ENCODE assay signal across 17 cellular contexts in genomic region chr3:34213481-34213880, GRCh38.
A peak's percentile ranks its signal among the peaks of the same experiment; 100 is the strongest.
DNase-seq lines count a peak whose midpoint lies in the region; ATAC-seq and TF ChIP-seq lines count a peak whose summit lies in the region.
"Had no signal": no experiment of that assay in that cellular context is flagged by ENCODE, and none has a peak within 500 bp of the region (broad histone marks: within the 10 kb centered on the region; RNA-seq: fewer than 3 reads in every experiment).

No MANE protein-coding gene starts in this region.

- H3K36me3 ChIP-seq in hepatocyte (replicated peaks; ENCODE audit: insufficient read depth, low read depth) (no peaks in the 10 kb centered on the region), thoracic aorta (no peaks in the 10 kb centered on the region)

- H2AFZ ChIP-seq in hepatocyte: no peak overlapping the region
- H2AFZ ChIP-seq: parathyroid adenoma had no signal

- no peaks in the 10 kb centered on the region for H3K9me2 ChIP-seq in hepatocyte (replicated peaks; ENCODE audit: insufficient read depth)

- no peak overlapping the region for H3K4me2 ChIP-seq in hepatocyte

- H3K27me3 ChIP-seq in hepatocyte (no peaks in the 10 kb centered on the region), thoracic aorta (replicated peaks; ENCODE audit: insufficient read depth) (no peaks in the 10 kb centered on the region)

- H3K9me3 ChIP-seq in hepatocyte (ENCODE audit: low read depth) (no peaks in the 10 kb centered on the region), thoracic aorta (no peaks in the 10 kb centered on the region)

- H4K20me1 ChIP-seq in hepatocyte (ENCODE audit: insufficient read depth, poor library complexity, severe bottlenecking): no peaks in the 10 kb centered on the region

- DNase-seq in NCI-H510A treated with DMSO at 0.1 percent for 48 hours (lab: John Stamatoyannopoulos, UW) (peak; percentile 28), NCI-H510A (lab: John Stamatoyannopoulos, UW) (no peak), NCI-H748 treated with DMSO at 0.1 percent for 48 hours (lab: John Stamatoyannopoulos, UW) (peak; percentile 57), hepatocyte (ENCODE audit: low spot score) (peak; percentile 46), thoracic aorta (ENCODE audit: low spot score) (no peak), NCI-H128 (lab: John Stamatoyannopoulos, UW; ENCODE audit: unreplicated experiment) (no peak), LoVo (ENCODE audit: low spot score) (no peak)
- DNase-seq: activated CD4-positive, alpha-beta T cell treated with anti-CD3 and anti-CD28 coated beads, Interleukin-2, amount 50 U/mL, for 48 hours; activated T-cell treated with anti-CD3 and anti-CD28 coated beads, Interleukin-2, amount 50 U/mL, for 24 hours; DMS53; endodermal cell had no signal

- H3K27ac ChIP-seq in hepatocyte (no peak overlapping the region), thoracic aorta (peak overlapping the region; percentile 70 to 74)
- H3K27ac ChIP-seq: C4-2B, parathyroid adenoma had no signal

- no peak for ATAC-seq in thoracic aorta (ENCODE audit: insufficient number of reproducible peaks, low FRiP score, low read depth)
- no peak for ATAC-seq in SK-N-SH treated with all-trans-retinoic acid at 6 μM for 48 hours
- ATAC-seq: HepG2; Panc1; stimulated activated memory B cell treated with anti-CD40 and anti-IgM and Interleukin-4, amounts not matched to agents 10 μg/mL and 1 μg/mL and 100 μg/mL, for 72 hours had no signal

- 38% methylated on average over 4 of the region's 4 CpGs for WGBS in hepatocyte (ENCODE audit: low lambda C conversion rate, missing lambda C conversion rate)

- H3K79me2 ChIP-seq in hepatocyte: no peaks in the 10 kb centered on the region
- H3K79me2 ChIP-seq: parathyroid adenoma had no signal

- TF ChIP-seq CTCF in hepatocyte (IDR thresholded peaks at IDR 0.05; ENCODE audit: poor library complexity) (no peak), thoracic aorta (IDR thresholded peaks at IDR 0.05) (no peak)

- H3K4me1 ChIP-seq in hepatocyte (ENCODE audit: insufficient read depth) (no peaks in the 10 kb centered on the region), thoracic aorta (ENCODE audit: control insufficient read depth in 1 of 2, low read depth in 2 of 2) (peaks cover 20 to 42% of the 10 kb centered on the region in 2 donors)
- H3K4me1 ChIP-seq: parathyroid adenoma had no signal

- H3K4me3 ChIP-seq in hepatocyte (no peak overlapping the region), thoracic aorta (no peak overlapping the region)

TF ChIP-seq in SK-N-SH treated with all-trans-retinoic acid at 6 μM for 48 hours, 23 proteins besides CTCF, POLR2A, EP300 and RAD21:
- TF ChIP-seq POU6F1 (CRISPR knock-in tag; IDR thresholded peaks at IDR 0.05; ENCODE audit: borderline replicate concordance, low read depth): no peak
- no peak for TF ChIP-seq ISL1 (CRISPR knock-in tag; IDR thresholded peaks at IDR 0.05)
- no peak for TF ChIP-seq ZNF565 (CRISPR knock-in tag; conservative IDR thresholded peaks at IDR 0.05; ENCODE audit: low read depth)
- no peak for TF ChIP-seq ZNF70 (CRISPR knock-in tag; IDR thresholded peaks at IDR 0.05)

Comparison
In these comparisons a context has a peak if more than half of its experiments do, and no peak if none do; other contexts are left out.
1. DNase-seq: peak in NCI-H510A treated with DMSO at 0.1 percent for 48 hours (single experiment), NCI-H748 treated with DMSO at 0.1 percent for 48 hours (single experiment) and hepatocyte (single experiment); none in NCI-H510A (single experiment), thoracic aorta (single experiment), NCI-H128 (single experiment) and LoVo (single experiment).